34 cellular contexts compared by ENCODE assay signal in genomic region chr1:15310544-15310943, GRCh38.
"Had no signal": no experiment of that assay in that cellular context is flagged by ENCODE, and none has a peak within 500 bp of the region (broad histone marks: within the 10 kb centered on the region; RNA-seq: fewer than 3 reads in every experiment).

No MANE protein-coding gene starts in this region.

- H3K4me1 ChIP-seq: adrenal gland, breast epithelium had no signal

- H3K36me3 ChIP-seq: adrenal gland, brain microvascular endothelial cell, breast epithelium had no signal

- H3K9me3 ChIP-seq: adrenal gland, body of pancreas, breast epithelium had no signal

- H3K27me3 ChIP-seq: adrenal gland, body of pancreas, brain microvascular endothelial cell, breast epithelium had no signal

- DNase-seq: activated B cell treated with CpG ODN at 0.5 μM for 24 hours; activated CD4-positive, alpha-beta memory T cell treated with anti-CD3 and anti-CD28 coated beads for 36 hours; activated CD4-positive, alpha-beta T cell treated with anti-CD3 and anti-CD28 coated beads for 4 hours; activated CD4-positive, alpha-beta T cell treated with anti-CD3 and anti-CD28 coated beads, Interleukin-2, amount 10 ng/mL, durations not matched to agents 24 days and 14 days; activated CD4-positive, alpha-beta T cell treated with anti-CD3 and anti-CD28 coated beads, Interleukin-2, amount 50 U/mL, for 1 hour; activated CD4-positive, alpha-beta T cell treated with anti-CD3 and anti-CD28 coated beads, Interleukin-2, amount 50 U/mL, for 4 hours; activated CD4-positive, CD25-positive, alpha-beta regulatory T cell treated with anti-CD3 and anti-CD28 coated beads, Interleukin-2, amount 50 U/mL, for 72 hours; activated CD8-positive, alpha-beta memory T cell treated with anti-CD3 and anti-CD28 coated beads, Interleukin-2, amount 50 U/mL, for 4 hours; activated CD8-positive, alpha-beta T cell treated with anti-CD3 and anti-CD28 coated beads for 36 hours; activated effector memory CD4-positive, alpha-beta T cell treated with anti-CD3 and anti-CD28 coated beads, Interleukin-2, amount 50 U/mL, for 16 hours; activated gamma-delta T cell treated with Interleukin-2 at 50 U/mL for 16 hours; activated naive CD4-positive, alpha-beta T cell; activated naive CD4-positive, alpha-beta T cell treated with anti-CD3 and anti-CD28 coated beads for 36 hours; activated naive CD4-positive, alpha-beta T cell treated with anti-CD3 and anti-CD28 coated beads, Interleukin-2, amount 50 U/mL, for 16 hours; activated naive CD8-positive, alpha-beta T cell treated with anti-CD3 and anti-CD28 coated beads for 36 hours; activated T-cell treated with anti-CD3 and anti-CD28 coated beads for 4 hours; activated T-cell treated with anti-CD3 and anti-CD28 coated beads, Interleukin-2, amount 50 U/mL, for 1 hour; activated T-cell treated with anti-CD3 and anti-CD28 coated beads, Interleukin-2, amount 50 U/mL, for 4 hours; activated T-cell treated with anti-CD3 and anti-CD28 coated beads, Interleukin-2, amount 50 U/mL, for 72 hours; adrenal gland; amniotic stem cell; aorta; body of pancreas; brain microvascular endothelial cell; central memory CD4-positive, alpha-beta T cell; T-helper 1 cell; T-helper 2 cell; T-helper 9 cell had no signal

- H3K27ac ChIP-seq: adrenal gland, body of pancreas, brain microvascular endothelial cell, breast epithelium, VCaP had no signal

- ATAC-seq: activated CD8-positive, alpha-beta T cell treated with anti-CD3 and anti-CD28 coated beads for 36 hours; activated naive CD4-positive, alpha-beta T cell treated with anti-CD3 and anti-CD28 coated beads, Interleukin-2, amount 50 U/mL, for 72 hours; activated T-cell treated with anti-CD3 and anti-CD28 coated beads, Interleukin-2, amount 50 U/mL, for 4 hours; activated T-cell treated with anti-CD3 and anti-CD28 coated beads, Interleukin-2, amount 50 U/mL, for 72 hours; activated T-helper 17 cell treated with anti-CD3 and anti-CD28 coated beads, Interleukin-2, amount 50 U/mL, for 72 hours; body of pancreas had no signal

- H3K4me3 ChIP-seq: adrenal gland, body of pancreas, breast epithelium had no signal

- FAIRE-seq: astrocyte, TTC549 had no signal
